In genomic region chr9:78982849-78983248, GRCh38 we compare ENCODE assay signal across 18 cellular contexts.
A peak's percentile ranks its signal among the peaks of the same experiment; 100 is the strongest.
DNase-seq lines count a peak whose midpoint lies in the region; ATAC-seq, FAIRE-seq and TF ChIP-seq lines count a peak whose summit lies in the region.
"Had no signal": no experiment of that assay in that cellular context is flagged by ENCODE, and none has a peak within 500 bp of the region (broad histone marks: within the 10 kb centered on the region; RNA-seq: fewer than 3 reads in every experiment).

No MANE protein-coding gene starts in this region.

- no peaks in the 10 kb centered on the region for H3K9me2 ChIP-seq in PC-3 (replicated peaks; ENCODE audit: low read length)

- DNase-seq in H54 (ENCODE audit: insufficient read length, low spot score): peak; percentile 12
- peak; percentile 65 for DNase-seq in PC-3
- no peak for DNase-seq in H1 (ENCODE audit: low read depth in 1 of 2, low spot score in 2 of 2)
- DNase-seq in mesendoderm: peak; percentile 21
- DNase-seq in Right ventricle myocardium inferior (ENCODE audit: missing footprints): no peak
- no peak for DNase-seq in activated naive CD4-positive, alpha-beta T cell treated with anti-CD3 and anti-CD28 coated beads, Interleukin-2, amount 50 U/mL, for 16 hours
- no peak for DNase-seq in Caco-2
- DNase-seq: activated B cell treated with CpG ODN at 0.5 μM for 24 hours; activated effector memory CD4-positive, alpha-beta T cell treated with Interleukin-2 at 50 U/mL for 16 hours; BE2C; Kasumi-1; NCI-H1436 treated with DMSO at 0.1 percent for 48 hours had no signal

- intact Hi-C loops in PC-3 (cut with micrococcal nuclease) (loop anchor here (10.0 kb wide), 1 partner anchor 378 kb away; no protein-coding TSS in a partner anchor), Right ventricle myocardium inferior (cut with DNase I) (no loop called here), Caco-2 (cut with micrococcal nuclease; ENCODE audit: unreplicated experiment) (no loop called here)

- no peak overlapping the region for H3K4me3 Mint-ChIP-seq in Caco-2 (ENCODE audit: unreplicated experiment)
- H3K4me3 Mint-ChIP-seq: activated B cell treated with CpG ODN at 0.5 μM for 24 hours; memory B cell; natural killer cell treated with Interleukin-12 subunit alpha and Interleukin-12 subunit beta and Interleukin-15 and Interleukin-18, amount 100 ng/mL, for 72 hours; T-helper 1 cell treated with Interleukin-12 subunit alpha and Interleukin-12 subunit beta and Interleukin-4 antibody, amounts not matched to agents 30 μg/mL and 1 μg/mL, for 36 hours had no signal

- TF ChIP-seq EP300 in H1 (IDR thresholded peaks at IDR 0.05; ENCODE audit: borderline replicate concordance in 1 of 2, low read depth in 2 of 2, low read length in 2 of 2): no peak

- H3K9me3 Mint-ChIP-seq in Caco-2 (ENCODE audit: unreplicated experiment): no peaks in the 10 kb centered on the region
- H3K9me3 Mint-ChIP-seq: activated B cell treated with CpG ODN at 0.5 μM for 24 hours; memory B cell; natural killer cell treated with Interleukin-12 subunit alpha and Interleukin-12 subunit beta and Interleukin-15 and Interleukin-18, amount 100 ng/mL, for 72 hours had no signal

- H4K91ac ChIP-seq in H1 (replicated peaks; ENCODE audit: insufficient read length, low read length): no peak overlapping the region

- ATAC-seq in PC-3: peak; percentile 61
- no peak for ATAC-seq in Right ventricle myocardium inferior
- no peak for ATAC-seq in GM19351 (IDR thresholded peaks at IDR 0.05; ENCODE audit: unreplicated experiment)
- ATAC-seq: natural killer cell treated with Interleukin-12 subunit alpha and Interleukin-12 subunit beta and Interleukin-15 and Interleukin-18, amount 100 ng/mL, for 72 hours had no signal

- H3K9ac ChIP-seq in PC-3 (ENCODE audit: low read length) (no peak overlapping the region), H1 (replicated peaks in 1 of 4; ENCODE audit: extremely low read depth in 1 of 4, low read depth in 3 of 4, low read length in 3 of 4) (no peak overlapping the region), mesendoderm (ENCODE audit: low read length) (no peak overlapping the region)

- TF ChIP-seq CTCF in PC-3 (conservative IDR thresholded peaks at IDR 0.05; ENCODE audit: low read depth, low read length) (no peak), H1 (IDR thresholded peaks at IDR 0.05; ENCODE audit: control extremely low read depth in 1 of 3, insufficient read depth in 1 of 3, low read depth in 1 of 3, low read length in 3 of 3) (no peak), Caco-2 (IDR thresholded peaks at IDR 0.05; ENCODE audit: insufficient read depth in 1 of 2, low read depth in 1 of 2, low read length in 1 of 2, severe bottlenecking in 1 of 2, unreplicated experiment in 1 of 2) (no peak)

- H2AFZ ChIP-seq in PC-3 (ENCODE audit: low read length) (no peak overlapping the region), H1 (ENCODE audit: low read length) (no peak overlapping the region)

- FAIRE-seq in H54 (lab: Jason Lieb, UNC) (peak; percentile 100), H1 (lab: Jason Lieb, UNC) (no peak)

- H3F3A ChIP-seq in PC-3 (ENCODE audit: low read length, unreplicated experiment): no peaks in the 10 kb centered on the region

- no peak overlapping the region for H3K4me2 ChIP-seq in PC-3 (ENCODE audit: low read length)
- no peak overlapping the region for H3K4me2 ChIP-seq in H1 (ENCODE audit: insufficient read depth in 1 of 2, low read depth in 2 of 2, low read length in 2 of 2)
- no peak overlapping the region for H3K4me2 ChIP-seq in mesendoderm (ENCODE audit: low read length)

- no peak overlapping the region for H3K4ac ChIP-seq in H1 (replicated peaks; ENCODE audit: insufficient read length, low read depth, low read length)
- H3K4ac ChIP-seq in mesendoderm (ENCODE audit: low read depth, low read length): no peak overlapping the region

- TF ChIP-seq RAD21 in H1 (IDR thresholded peaks at IDR 0.05 in 1 of 2, conservative IDR thresholded peaks at IDR 0.05 in 1 of 2; ENCODE audit: low read depth in 2 of 2, low read length in 2 of 2): no peak

- no peaks in the 10 kb centered on the region for H3K23me2 ChIP-seq in H1 (ENCODE audit: low read depth, low read length)

- WGBS in H1 (ENCODE audit: extremely low coverage in 1 of 2, insufficient coverage in 1 of 2, insufficient read length in 1 of 2, insufficient replicate concordance in 2 of 2, low coverage in 1 of 2, low lambda C conversion rate in 2 of 2, missing lambda C conversion rate in 1 of 2), 2 experiments: 95% methylated on average over 2 of the region's 3 CpGs; no CpG with 5 or more reads in 1 of the 2 experiments
- no CpG with 5 or more reads among the region's 3 CpGs for WGBS in mesendoderm (ENCODE audit: extremely low coverage, insufficient coverage, low lambda C conversion rate)

- H4K20me1 ChIP-seq in PC-3 (ENCODE audit: low read length) (no peaks in the 10 kb centered on the region), H1 (replicated peaks in 1 of 2; ENCODE audit: control insufficient read depth in 1 of 2, insufficient read depth in 2 of 2, low read length in 2 of 2) (no peaks in the 10 kb centered on the region)

- H3K27ac Mint-ChIP-seq in Caco-2 (ENCODE audit: unreplicated experiment): no peak overlapping the region
- H3K27ac Mint-ChIP-seq: activated B cell treated with CpG ODN at 0.5 μM for 24 hours; memory B cell; natural killer cell treated with Interleukin-12 subunit alpha and Interleukin-12 subunit beta and Interleukin-15 and Interleukin-18, amount 100 ng/mL, for 72 hours; progenitor cell of endocrine pancreas; T-helper 1 cell treated with Interleukin-12 subunit alpha and Interleukin-12 subunit beta and Interleukin-4 antibody, amounts not matched to agents 30 μg/mL and 1 μg/mL, for 36 hours had no signal

- no peak for TF ChIP-seq POLR2A in H54 (IDR thresholded peaks at IDR 0.05; ENCODE audit: low read depth, low read length)
- no peak for TF ChIP-seq POLR2A in H1 (IDR thresholded peaks at IDR 0.05; ENCODE audit: control extremely low read depth in 1 of 2, low read depth in 2 of 2, low read length in 2 of 2)

- H3K23ac ChIP-seq in H1 (ENCODE audit: insufficient read length): no peak overlapping the region
- H3K23ac ChIP-seq in mesendoderm (ENCODE audit: low read length): no peak overlapping the region

- no peaks in the 10 kb centered on the region for H3K9me3 ChIP-seq in PC-3 (ENCODE audit: low read length)
- no peaks in the 10 kb centered on the region for H3K9me3 ChIP-seq in H1 (ENCODE audit: insufficient read depth in 2 of 2, low read depth in 1 of 2, low read length in 1 of 2)
- no peaks in the 10 kb centered on the region for H3K9me3 ChIP-seq in Caco-2
- H3K9me3 ChIP-seq: BE2C had no signal

- H2BK15ac ChIP-seq in H1 (ENCODE audit: low read length) (no peak overlapping the region), mesendoderm (replicated peaks; ENCODE audit: low read depth) (no peak overlapping the region)

- H3K36me3 ChIP-seq in PC-3 (ENCODE audit: low read depth, low read length) (no peaks in the 10 kb centered on the region), H1 (ENCODE audit: control insufficient read depth in 2 of 4, insufficient read depth in 4 of 4, low read length in 3 of 4) (no peaks in the 10 kb centered on the region), mesendoderm (ENCODE audit: control insufficient read depth, insufficient read depth, low read length) (no peaks in the 10 kb centered on the region), Caco-2 (ENCODE audit: control insufficient read depth, insufficient read depth, low read length) (no peaks in the 10 kb centered on the region)
- H3K36me3 ChIP-seq: BE2C had no signal

- no peaks in the 10 kb centered on the region for H3K27me3 ChIP-seq in PC-3 (ENCODE audit: low read length)
- H3K27me3 ChIP-seq in H1 (replicated peaks in 1 of 4; ENCODE audit: control insufficient read depth in 3 of 4, extremely low read depth in 1 of 4, insufficient read depth in 3 of 4, low read length in 3 of 4): no peaks in the 10 kb centered on the region
- H3K27me3 ChIP-seq in mesendoderm (ENCODE audit: insufficient read depth, low read length, poor library complexity): no peaks in the 10 kb centered on the region
- H3K27me3 ChIP-seq in Caco-2 (replicated peaks; ENCODE audit: control insufficient read depth, insufficient read depth, low read length): no peaks in the 10 kb centered on the region
- H3K27me3 ChIP-seq: BE2C had no signal

- BruUV-seq in PC-3 (replicated peaks; lab: Mats Ljungman, UMichigan) (no TSS peak), Caco-2 (replicated peaks; lab: Mats Ljungman, UMichigan) (no TSS peak)

- H3K4me1 Mint-ChIP-seq in Caco-2 (ENCODE audit: low read depth, unreplicated experiment): no peaks in the 10 kb centered on the region
- H3K4me1 Mint-ChIP-seq: activated B cell treated with CpG ODN at 0.5 μM for 24 hours, memory B cell had no signal

- no peak overlapping the region for H4K8ac ChIP-seq in H1 (ENCODE audit: extremely low read depth, insufficient read depth, low read length)
- H4K8ac ChIP-seq in mesendoderm (ENCODE audit: low read depth, low read length): no peak overlapping the region

- H3K27me3 Mint-ChIP-seq in Caco-2 (ENCODE audit: insufficient read depth, unreplicated experiment): no peaks in the 10 kb centered on the region
- H3K27me3 Mint-ChIP-seq: activated B cell treated with CpG ODN at 0.5 μM for 24 hours; memory B cell; natural killer cell treated with Interleukin-12 subunit alpha and Interleukin-12 subunit beta and Interleukin-15 and Interleukin-18, amount 100 ng/mL, for 72 hours; progenitor cell of endocrine pancreas had no signal

- H3K4me1 ChIP-seq in PC-3 (ENCODE audit: insufficient read depth, low read length) (peaks cover 48% of the 10 kb centered on the region), H1 (replicated peaks in 1 of 4; ENCODE audit: control insufficient read depth in 3 of 4, insufficient read depth in 4 of 4, low read length in 3 of 4) (peaks cover 0 to 7% (median 5%) of the 10 kb centered on the region in 4 experiments; a peak in 3 of 7 replicates), mesendoderm (ENCODE audit: control insufficient read depth, low read depth, low read length) (no peaks in the 10 kb centered on the region), Caco-2 (no peaks in the 10 kb centered on the region)
- H3K4me1 ChIP-seq: BE2C had no signal

- H3K79me2 ChIP-seq in PC-3 (ENCODE audit: low read length) (no peaks in the 10 kb centered on the region), H1 (ENCODE audit: control insufficient read depth in 1 of 2, insufficient read depth in 2 of 2, low read length in 2 of 2) (no peaks in the 10 kb centered on the region), mesendoderm (ENCODE audit: control insufficient read depth, insufficient read depth, low read length) (no peaks in the 10 kb centered on the region)

- H3K27ac ChIP-seq in PC-3 (ENCODE audit: low read length): no peak overlapping the region
- H3K27ac ChIP-seq in H1 (ENCODE audit: low read depth, low read length): no peak overlapping the region
- no peak overlapping the region for H3K27ac ChIP-seq in mesendoderm (ENCODE audit: low read depth, low read length)
- H3K27ac ChIP-seq: coronary artery had no signal

- POLR2A ChIA-PET in PC-3 (lab: Charles Lee; ENCODE audit: unreplicated experiment): no interaction called here
- POLR2A ChIA-PET in H1 (lab: Charles Lee; ENCODE audit: partially characterized antibody): no interaction called here
- POLR2A ChIA-PET in Caco-2 (lab: Charles Lee): no interaction called here

- no peak overlapping the region for H2BK20ac ChIP-seq in H1 (ENCODE audit: low read length)

- no peak overlapping the region for H2AK5ac ChIP-seq in H1 (ENCODE audit: low read depth, low read length)
- H2AK5ac ChIP-seq in mesendoderm (ENCODE audit: low read length): no peak overlapping the region

- H4K5ac ChIP-seq in H1 (ENCODE audit: insufficient read length, low read depth, low read length): no peak overlapping the region
- H4K5ac ChIP-seq in mesendoderm (ENCODE audit: low read length): no peak overlapping the region

- H3K79me1 ChIP-seq in H1 (ENCODE audit: low read depth, low read length) (no peaks in the 10 kb centered on the region), mesendoderm (ENCODE audit: low read length) (no peaks in the 10 kb centered on the region)

- H3K14ac ChIP-seq in H1 (ENCODE audit: insufficient read length): no peak overlapping the region

- H2BK120ac ChIP-seq in H1 (replicated peaks; ENCODE audit: low read depth, low read length): no peak overlapping the region
- H2BK120ac ChIP-seq in mesendoderm (ENCODE audit: low read depth, low read length): no peak overlapping the region

- no peak overlapping the region for H2BK5ac ChIP-seq in H1 (ENCODE audit: low read depth, low read length)
- H2BK5ac ChIP-seq in mesendoderm (ENCODE audit: low read length): no peak overlapping the region

- no peaks in the 10 kb centered on the region for H3K36me3 Mint-ChIP-seq in Caco-2 (ENCODE audit: insufficient read depth, unreplicated experiment)
- H3K36me3 Mint-ChIP-seq: memory B cell; natural killer cell treated with Interleukin-12 subunit alpha and Interleukin-12 subunit beta and Interleukin-15 and Interleukin-18, amount 100 ng/mL, for 72 hours had no signal

- H3K56ac ChIP-seq in H1 (replicated peaks; ENCODE audit: insufficient read length, low read depth, low read length) (no peak overlapping the region), mesendoderm (ENCODE audit: low read length) (no peak overlapping the region)

- H3K18ac ChIP-seq in H1 (ENCODE audit: extremely low read depth, low read length) (no peak overlapping the region), mesendoderm (ENCODE audit: low read length) (no peak overlapping the region)

- H3K4me3 ChIP-seq in PC-3 (ENCODE audit: low read length): no peak overlapping the region
- no peak overlapping the region for H3K4me3 ChIP-seq in H1 (ENCODE audit: extremely low read depth in 1 of 4, insufficient read depth in 2 of 4, low read depth in 3 of 4, low read length in 4 of 4)
- H3K4me3 ChIP-seq in mesendoderm (ENCODE audit: low read length): no peak overlapping the region
- no peak overlapping the region for H3K4me3 ChIP-seq in Caco-2 (ENCODE audit: low read depth, low read length)
- H3K4me3 ChIP-seq: coronary artery had no signal

- CTCF ChIA-PET in PC-3 (lab: Charles Lee) (no interaction called here), H1 (lab: Charles Lee; ENCODE audit: partially characterized antibody) (interaction anchor here (0.6 to 0.9 kb wide), 2 partner anchors 16 to 19 kb away, joined by 3 read pairs; no protein-coding TSS in a partner anchor), Caco-2 (lab: Charles Lee) (no interaction called here)

- 0 out of 2 replicates have a peak overlapping the region, but pooled peaks have one; percentile 19 for H2BK12ac ChIP-seq in H1 (ENCODE audit: low read depth, low read length)

Comparison
In these comparisons a context has a peak if more than half of its experiments do, and no peak if none do; other contexts are left out.
1. DNase-seq: peak in H54 (single experiment), PC-3 (single experiment) and mesendoderm (single experiment); none in H1 (0 of 2), Right ventricle myocardium inferior (single experiment), activated naive CD4-positive, alpha-beta T cell treated with anti-CD3 and anti-CD28 coated beads, Interleukin-2, amount 50 U/mL, for 16 hours (single experiment) and Caco-2 (0 of 2).